ENCODE assay signal across 1 cellular context in the genomic region with DNA sequence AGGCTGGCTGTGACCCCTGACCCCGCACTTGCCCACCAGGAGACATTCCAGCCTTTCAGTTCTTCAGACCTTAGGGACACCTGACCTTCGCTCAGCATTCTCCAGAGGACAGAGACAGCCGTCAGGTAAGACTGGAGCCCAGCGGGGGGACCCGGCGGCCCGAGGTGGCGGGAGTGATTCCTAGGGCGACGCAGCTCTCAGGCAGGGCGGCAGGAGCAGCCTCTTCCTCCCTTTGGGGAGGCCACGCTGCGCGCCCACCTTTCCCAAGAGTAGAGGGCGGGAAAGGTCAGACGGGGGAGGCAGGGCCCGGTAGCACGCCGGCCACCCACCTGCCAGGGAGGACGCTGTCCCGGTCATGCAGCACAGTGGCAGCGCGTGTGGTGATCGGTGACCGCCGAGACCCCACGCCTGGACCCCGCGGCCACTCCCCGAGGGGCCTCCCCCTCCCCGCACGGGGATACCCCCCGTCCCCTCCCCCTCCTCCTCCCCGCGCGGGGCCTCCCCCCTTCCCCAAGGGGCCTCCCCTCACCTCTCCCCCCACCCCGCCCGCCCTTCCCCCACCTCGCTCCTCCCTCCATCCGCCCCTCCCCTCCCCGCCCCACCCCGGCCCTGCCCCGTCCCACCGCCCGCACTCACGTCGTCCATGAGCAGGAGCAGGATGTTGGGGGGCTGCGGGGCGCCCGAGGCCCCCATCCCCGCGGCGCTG.
TF ChIP-seq lines count a peak whose summit lies in the region.

No MANE protein-coding gene starts in this region.

TF ChIP-seq in A549, 52 proteins besides CTCF, POLR2A, EP300 and RAD21 (continued from another document):
- TF ChIP-seq, protein P1, sequence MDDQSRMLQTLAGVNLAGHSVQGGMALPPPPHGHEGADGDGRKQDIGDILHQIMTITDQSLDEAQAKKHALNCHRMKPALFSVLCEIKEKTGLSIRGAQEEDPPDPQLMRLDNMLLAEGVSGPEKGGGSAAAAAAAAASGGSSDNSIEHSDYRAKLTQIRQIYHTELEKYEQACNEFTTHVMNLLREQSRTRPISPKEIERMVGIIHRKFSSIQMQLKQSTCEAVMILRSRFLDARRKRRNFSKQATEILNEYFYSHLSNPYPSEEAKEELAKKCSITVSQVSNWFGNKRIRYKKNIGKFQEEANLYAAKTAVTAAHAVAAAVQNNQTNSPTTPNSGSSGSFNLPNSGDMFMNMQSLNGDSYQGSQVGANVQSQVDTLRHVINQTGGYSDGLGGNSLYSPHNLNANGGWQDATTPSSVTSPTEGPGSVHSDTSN (IDR thresholded peaks at IDR 0.05), result no peak
